ENCODE assay signal across 25 cellular contexts in the genomic region with DNA sequence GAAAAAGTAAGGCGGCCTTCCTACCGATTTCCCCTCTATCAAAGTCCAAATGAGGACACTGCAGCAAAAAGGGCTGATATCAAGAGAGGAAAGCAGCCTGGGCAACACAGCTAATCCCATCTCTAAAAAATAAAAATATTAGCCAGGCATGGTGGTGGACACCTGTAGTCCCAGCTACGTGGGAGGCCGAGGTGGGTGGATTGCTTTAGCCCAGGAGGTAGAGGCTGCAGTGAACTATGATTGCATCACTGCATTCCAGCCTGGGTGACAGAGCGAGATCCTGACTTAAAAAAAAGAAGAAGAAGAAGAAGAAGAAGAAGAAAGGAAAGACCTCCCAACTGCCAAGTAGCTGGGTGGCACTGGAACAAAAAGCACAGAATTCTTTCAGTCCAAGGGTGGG. TPM values are rescaled to one million over a fixed set of nuclear protein-coding genes. Genes with fewer than 3 reads are reported as not detected.
"Had no signal": no experiment of that assay in that cellular context is flagged by ENCODE, and none has a peak within 500 bp of the region (broad histone marks: within the 10 kb centered on the region; RNA-seq: fewer than 3 reads in every experiment).

No MANE protein-coding gene starts in this region.

- DNase-seq: activated CD4-positive, alpha-beta memory T cell treated with anti-CD3 and anti-CD28 coated beads, Interleukin-2, amount 10 ng/mL, durations not matched to agents 7 days and 5 days; activated CD4-positive, alpha-beta T cell treated with anti-CD3 and anti-CD28 coated beads, Interleukin-2, amount 50 U/mL, for 1 hour; activated CD4-positive, CD25-positive, alpha-beta regulatory T cell; activated gamma-delta T cell; activated naive CD4-positive, alpha-beta T cell treated with anti-CD3 and anti-CD28 coated beads for 36 hours; activated T-cell treated with anti-CD3 and anti-CD28 coated beads for 4 hours; activated T-cell treated with anti-CD3 and anti-CD28 coated beads, Interleukin-2, amount 50 U/mL, for 48 hours; amygdala; brain microvascular endothelial cell; MG63; NCI-H1092; NCI-H1417; NCI-H2029; NCI-H2107; NCI-H2171 treated with DMSO at 0.1 percent for 48 hours; NCI-H69; PC-9; SHP77 treated with DMSO at 0.1 percent for 48 hours; T-helper 17 cell; T-helper 9 cell had no signal

- H3K4me2 ChIP-seq: PC-9 had no signal

- H3K27ac ChIP-seq: brain microvascular endothelial cell, cardiac muscle cell, PC-9 had no signal

- ATAC-seq: activated T-helper 17 cell treated with anti-CD3 and anti-CD28 coated beads, Interleukin-2, amount 50 U/mL, for 72 hours; T-helper 17 cell had no signal

- H3K27me3 ChIP-seq: brain microvascular endothelial cell, cardiac muscle cell, MG63 had no signal

- FAIRE-seq: TTC549 had no signal

- H3K4me3 ChIP-seq: cardiac muscle cell, MG63, PC-9 had no signal

- H3K9me3 ChIP-seq: MG63 had no signal

- H2AFZ ChIP-seq: PC-9 had no signal

RNA-seq across cellular contexts. Expression of gene ARL5C, which starts 17.1 kb away (rescaled TPM):
- total RNA-seq: activated CD8-positive, alpha-beta memory T cell treated with anti-CD3 and anti-CD28 coated beads for 36 hours; activated naive CD4-positive, alpha-beta T cell treated with anti-CD3 and anti-CD28 coated beads for 36 hours; activated T-helper 17 cell treated with anti-CD3 and anti-CD28 coated beads, Interleukin-2, amount 50 U/mL, for 72 hours; PC-9; SK-MEL-5; T-helper 17 cell had no signal
- polyA plus RNA-seq: cardiac muscle cell had no signal

RNA-seq across cellular contexts. Expression of gene STAC2, which starts 42.7 kb away (rescaled TPM):
- total RNA-seq: activated CD4-positive, alpha-beta memory T cell treated with anti-CD3 and anti-CD28 coated beads, Interleukin-2, amount 10 ng/mL, durations not matched to agents 7 days and 5 days; activated CD8-positive, alpha-beta memory T cell treated with anti-CD3 and anti-CD28 coated beads for 36 hours; activated naive CD4-positive, alpha-beta T cell treated with anti-CD3 and anti-CD28 coated beads for 36 hours; activated T-helper 17 cell treated with anti-CD3 and anti-CD28 coated beads, Interleukin-2, amount 50 U/mL, for 72 hours; SK-MEL-5; T-helper 17 cell had no signal
